ENCODE assay signal across 11 cellular contexts in genomic region chr1:99659755-99660210, GRCh38. TPM values are rescaled to one million over a fixed set of nuclear protein-coding genes. Genes with fewer than 3 reads are reported as not detected.
DNase-seq lines count a peak whose midpoint lies in the region; ATAC-seq, FAIRE-seq and TF ChIP-seq lines count a peak whose summit lies in the region.
"Had no signal": no experiment of that assay in that cellular context is flagged by ENCODE, and none has a peak within 500 bp of the region (broad histone marks: within the 10 kb centered on the region; RNA-seq: fewer than 3 reads in every experiment).

No MANE protein-coding gene starts in this region.

- CTCF ChIA-PET in mammary epithelial cell (lab: Charles Lee; ENCODE audit: low non-redundant PET) (no interaction called here), HepG2 (lab: Yijun Ruan, JAX; ENCODE audit: low intra/inter-chr PET ratio, low total read pairs) (no interaction called here)

- FAIRE-seq in HepG2 (lab: Jason Lieb, UNC) (no peak), GM12891 (lab: Jason Lieb, UNC) (no peak)

- H3K79me2 ChIP-seq in mammary epithelial cell (ENCODE audit: insufficient read depth, low read length) (no peaks in the 10 kb centered on the region), HepG2 (ENCODE audit: insufficient read depth, low read length) (peaks cover 3% of the 10 kb centered on the region)

- WGBS in mammary epithelial cell (ENCODE audit: low coverage, missing lambda C conversion rate): 3% methylated on average over 2 of the region's 2 CpGs
- 86% methylated on average over 2 of the region's 2 CpGs for WGBS in HepG2 (ENCODE audit: low lambda C conversion rate)

- dilution Hi-C loops in mammary epithelial cell (cut with HindIII; ENCODE audit: low sequenced_read_pairs): no loop called here

- H3K9me3 ChIP-seq in mammary epithelial cell (replicated peaks; ENCODE audit: insufficient read depth, low read length) (no peaks in the 10 kb centered on the region), HepG2 (ENCODE audit: low read length) (no peaks in the 10 kb centered on the region)
- H3K9me3 ChIP-seq: spleen had no signal

- TF ChIP-seq EP300 in HepG2 (IDR thresholded peaks at IDR 0.05; ENCODE audit: low read depth in 2 of 2, low read length in 2 of 2) (no peak), HepG2 (CRISPR knock-in tag; IDR thresholded peaks at IDR 0.05; ENCODE audit: borderline replicate concordance) (no peak)

- H3K27me3 ChIP-seq in mammary epithelial cell (ENCODE audit: insufficient read depth, low read length): no peaks in the 10 kb centered on the region
- no peaks in the 10 kb centered on the region for H3K27me3 ChIP-seq in HepG2 (ENCODE audit: control insufficient read depth in 1 of 2, insufficient read depth in 2 of 2, low read length in 2 of 2)
- H3K27me3 ChIP-seq: spleen had no signal

- H3K4me1 ChIP-seq in mammary epithelial cell (ENCODE audit: insufficient read depth, low read length) (peaks cover 37% of the 10 kb centered on the region), HepG2 (ENCODE audit: insufficient read depth, low read length) (peaks cover 16% of the 10 kb centered on the region)

- POLR2A ChIA-PET in HepG2 (lab: Yijun Ruan, JAX): no interaction called here

- TF ChIP-seq RAD21 in HepG2 (CRISPR knock-in tag; IDR thresholded peaks at IDR 0.05): no peak

- DNase-seq in DMS53 (lab: John Stamatoyannopoulos, UW): peak; percentile 77
- no peak for DNase-seq in DMS53 treated with DMSO at 0.1 percent for 48 hours (lab: John Stamatoyannopoulos, UW; ENCODE audit: unreplicated experiment)
- peak; percentile 98 for DNase-seq in mammary epithelial cell
- no peak for DNase-seq in HepG2 (ENCODE audit: low spot score)
- peak; percentile 50 for DNase-seq in ureter (ENCODE audit: low spot score)
- DNase-seq in NCI-H1092 treated with DMSO at 0.1 percent for 48 hours (lab: John Stamatoyannopoulos, UW): no peak
- no peak for DNase-seq in medulla oblongata (ENCODE audit: extremely low spot score)
- no peak for DNase-seq in GM12891 (ENCODE audit: insufficient read length, low spot score)
- DNase-seq: MM.1S, SHP77, spleen had no signal

- H4K20me1 ChIP-seq in mammary epithelial cell (ENCODE audit: insufficient read depth, low read length): no peaks in the 10 kb centered on the region
- no peaks in the 10 kb centered on the region for H4K20me1 ChIP-seq in HepG2 (ENCODE audit: insufficient read depth, low read length)

- in situ Hi-C loops in mammary epithelial cell (cut with MboI; ENCODE audit: low sequenced_read_pairs in 2 of 2) (no loop called here), HepG2 (cut with HindIII; ENCODE audit: extremely low pct_ligation_motif_present, low pct_unique_long_range_greater_than_20kb) (no loop called here)

- no peak for ATAC-seq in HepG2

- TF ChIP-seq POLR2A in HepG2 (IDR thresholded peaks at IDR 0.05; ENCODE audit: insufficient read depth in 1 of 2, low read depth in 2 of 2, low read length in 2 of 2) (no peak), GM12891 (IDR thresholded peaks at IDR 0.05; ENCODE audit: low read depth, low read length) (no peak)

- H3K4me2 ChIP-seq in mammary epithelial cell (ENCODE audit: insufficient read depth, low read depth, low read length): peak overlapping the region; percentile 57
- H3K4me2 ChIP-seq in HepG2 (ENCODE audit: low read depth, low read length): no peak overlapping the region

- no TSS peak for BruUV-seq in mammary epithelial cell (replicated peaks; lab: Mats Ljungman, UMichigan)
- BruUV-seq in HepG2 (replicated peaks; lab: Mats Ljungman, UMichigan): no TSS peak

- intact Hi-C loops in mammary epithelial cell (cut with micrococcal nuclease): loop anchor here (2.0 kb wide), 1 partner anchor 13 kb away; the partner anchor contains the start of gene PALMD
- intact Hi-C loops in HepG2 (cut with micrococcal nuclease; ENCODE audit: unreplicated experiment): no loop called here

- TF ChIP-seq CTCF in mammary epithelial cell (conservative IDR thresholded peaks at IDR 0.05 in 1 of 2, IDR thresholded peaks at IDR 0.05 in 1 of 2; ENCODE audit: extremely low read depth in 1 of 2, insufficient read depth in 1 of 2, low read depth in 1 of 2, low read length in 2 of 2): no peak
- TF ChIP-seq CTCF in HepG2 (CRISPR knock-in tag; IDR thresholded peaks at IDR 0.05): no peak

- H3K9ac ChIP-seq in mammary epithelial cell (ENCODE audit: insufficient read depth, low read length): peak overlapping the region; percentile 75
- H3K9ac ChIP-seq in HepG2 (ENCODE audit: insufficient read depth, low read depth, low read length): no peak overlapping the region

- H3K4me3 ChIP-seq in mammary epithelial cell (replicated peaks in 1 of 3; ENCODE audit: insufficient read depth in 1 of 3, low read depth in 2 of 3, low read length in 3 of 3) (no peak overlapping the region), HepG2 (replicated peaks in 1 of 3; ENCODE audit: insufficient read depth in 1 of 3, low read depth in 2 of 3, low read length in 3 of 3) (no peak overlapping the region)
- H3K4me3 ChIP-seq: spleen had no signal

- no peaks in the 10 kb centered on the region for H3K36me3 ChIP-seq in mammary epithelial cell (ENCODE audit: insufficient read depth, low read length)
- H3K36me3 ChIP-seq in HepG2 (replicated peaks in 1 of 2; ENCODE audit: control insufficient read depth in 1 of 2, insufficient read depth in 2 of 2, low read length in 2 of 2): peaks cover 3 to 17% of the 10 kb centered on the region in 2 experiments; a peak in 4 of 5 replicates
- H3K36me3 ChIP-seq: spleen had no signal

- no peak overlapping the region for H2AFZ ChIP-seq in mammary epithelial cell (ENCODE audit: low read depth, low read length)
- H2AFZ ChIP-seq in HepG2 (ENCODE audit: low read length): no peak overlapping the region

- H3K27ac ChIP-seq in mammary epithelial cell (ENCODE audit: insufficient read depth, low read depth, low read length) (peak overlapping the region; percentile 95), HepG2 (ENCODE audit: extremely low read length, insufficient read depth, low read length) (peak overlapping the region; percentile 8)
- H3K27ac ChIP-seq: spleen had no signal

TF ChIP-seq in HepG2, 621 proteins besides CTCF, POLR2A, EP300 and RAD21 (continues in another document):
- TF ChIP-seq NFRKB (IDR thresholded peaks at IDR 0.05): no peak
- no peak for TF ChIP-seq STAG1 (CRISPR knock-in tag; IDR thresholded peaks at IDR 0.05)
- no peak for TF ChIP-seq ZNF232 (CRISPR knock-in tag; IDR thresholded peaks at IDR 0.05; ENCODE audit: borderline replicate concordance)
- TF ChIP-seq ZNF766 (CRISPR knock-in tag; IDR thresholded peaks at IDR 0.05; ENCODE audit: borderline replicate concordance): no peak
- TF ChIP-seq ZNF75D (CRISPR knock-in tag; IDR thresholded peaks at IDR 0.05; ENCODE audit: borderline replicate concordance): no peak
- no peak for TF ChIP-seq PRPF4 (IDR thresholded peaks at IDR 0.05; ENCODE audit: low read depth, low read length, poor library complexity, severe bottlenecking)
- no peak for TF ChIP-seq ZNF576 (CRISPR knock-in tag; IDR thresholded peaks at IDR 0.05)

TF ChIP-seq in GM12891, 5 proteins besides CTCF, POLR2A, EP300 and RAD21:
- TF ChIP-seq TAF1 (IDR thresholded peaks at IDR 0.05; ENCODE audit: low read depth, low read length): no peak
- TF ChIP-seq PAX5 (IDR thresholded peaks at IDR 0.05; ENCODE audit: insufficient read depth, low read length, severe bottlenecking): no peak
- no peak for TF ChIP-seq SPI1 (IDR thresholded peaks at IDR 0.05; ENCODE audit: low read depth, low read length)
- no peak for TF ChIP-seq POU2F2 (IDR thresholded peaks at IDR 0.05; ENCODE audit: low read depth, low read length)
- TF ChIP-seq POLR2AphosphoS5 (IDR thresholded peaks at IDR 0.05; ENCODE audit: low read depth, low read length): no peak
TF ChIP-seq in GM12891: peak in this region for 0.

RNA-seq across cellular contexts. Expression of gene PALMD, which starts 13.9 kb away (rescaled TPM):
- total RNA-seq in mammary epithelial cell: 10 to 100 TPM in 1 of 2 donors, 1 to 10 TPM in 1; 2.7 to 36.7 TPM
- 1.7 TPM for polyA plus RNA-seq in mammary epithelial cell
- 2.6 TPM for polyA minus RNA-seq in mammary epithelial cell
- total RNA-seq in HepG2 (2016; rRNA removed; fragmentation: Illumina TruSeq; extraction: Trizol): 31.1 and 42.0 TPM in 2 replicates
- total RNA-seq in HepG2 (2016; cell fraction: cytosol; rRNA removed; fragmentation: Illumina TruSeq; extraction: Trizol; ENCODE audit: low read depth): 10.3 and 11.6 TPM in 2 replicates
- 30.7 and 39.5 TPM in 2 replicates for total RNA-seq in HepG2 (2016; cell fraction: insoluble cytoplasmic fraction; rRNA removed; fragmentation: Illumina TruSeq; extraction: Trizol)
- 24.2 and 24.3 TPM in 2 replicates for total RNA-seq in HepG2 (2016; cell fraction: membrane; rRNA removed; fragmentation: Illumina TruSeq; extraction: Trizol)
- 26.7 and 29.8 TPM in 2 replicates for total RNA-seq in HepG2 (2016; cell fraction: nucleus; rRNA removed; fragmentation: Illumina TruSeq; extraction: Trizol)
- 4.6 and 5.5 TPM in 2 replicates for polyA plus RNA-seq in HepG2 (2011; rRNA removed)
- 2.7 and 3.8 TPM in 2 replicates for polyA plus RNA-seq in HepG2 (2011; cell fraction: cytosol; rRNA removed)
- 4.6 and 6.1 TPM in 2 replicates for polyA plus RNA-seq in HepG2 (2011; cell fraction: nucleus; rRNA removed)
- 6.5 and 16.7 TPM in 2 replicates for polyA plus RNA-seq in HepG2 (2012)
- polyA plus RNA-seq in HepG2 (2016; cell fraction: cytosol; fragmentation: Illumina TruSeq; extraction: Trizol; ENCODE audit: low read depth): 6.7 and 7.6 TPM in 2 replicates
- 47.1 and 47.2 TPM in 2 replicates for polyA plus RNA-seq in HepG2 (2016; cell fraction: insoluble cytoplasmic fraction; fragmentation: Illumina TruSeq; extraction: Trizol; ENCODE audit: low read depth)
- polyA plus RNA-seq in HepG2 (2016; cell fraction: membrane; fragmentation: Illumina TruSeq; extraction: Trizol; ENCODE audit: low read depth): 16.3 and 16.4 TPM in 2 replicates
- polyA plus RNA-seq in HepG2 (2016; cell fraction: nucleus; fragmentation: Illumina TruSeq; extraction: Trizol; ENCODE audit: insufficient read depth, low read depth): 32.5 and 34.5 TPM in 2 replicates
- polyA minus RNA-seq in HepG2 (2011; rRNA and poly(A)+ RNA removed; ENCODE audit: low replicate concordance): 1.1 and 7.9 TPM in 2 replicates
- polyA minus RNA-seq in HepG2 (2011; cell fraction: cytosol; rRNA and poly(A)+ RNA removed): 4.4 and 5.5 TPM in 2 replicates
- polyA minus RNA-seq in HepG2 (2011; cell fraction: nucleus; rRNA and poly(A)+ RNA removed): 20.3 and 20.6 TPM in 2 replicates
- 29.1 TPM for total RNA-seq in ureter
- polyA plus RNA-seq in GM12891 (2012; ENCODE audit: low read depth, missing spikeins): not detected

Comparison
In these comparisons a context has a peak if more than half of its experiments do, and no peak if none do; other contexts are left out.
1. DNase-seq: peak in DMS53 (single experiment), mammary epithelial cell (single experiment) and ureter (single experiment); none in DMS53 treated with DMSO at 0.1 percent for 48 hours (single experiment), HepG2 (single experiment), NCI-H1092 treated with DMSO at 0.1 percent for 48 hours (single experiment), medulla oblongata (single experiment) and GM12891 (single experiment).